In genomic region chr2:199458806-199459285, GRCh38 we compare ENCODE assay signal across 8 cellular contexts. TPM values are rescaled to one million over a fixed set of nuclear protein-coding genes. Genes with fewer than 3 reads are reported as not detected.
DNase-seq lines count a peak whose midpoint lies in the region; ATAC-seq, FAIRE-seq and TF ChIP-seq lines count a peak whose summit lies in the region.

No MANE protein-coding gene starts in this region.

- peaks cover 24% of the 10 kb centered on the region for H3K4me1 ChIP-seq in psoas muscle

- DNase-seq in activated CD4-positive, alpha-beta T cell treated with anti-CD3 and anti-CD28 coated beads, Interleukin-2, amount 10 ng/mL, durations not matched to agents 24 days and 14 days, result peak; percentile 72
- no peak for DNase-seq in activated CD4-positive, alpha-beta T cell treated with anti-CD3 and anti-CD28 coated beads for 1 hour
- DNase-seq in activated T-cell treated with anti-CD3 and anti-CD28 coated beads, Interleukin-2, amount 50 U/mL, for 72 hours, result peak in 1 of 2 donors; percentile 41
- DNase-seq in left cardiac atrium (no peak), psoas muscle (peak in 1 of 2 donors; percentile 48), RCC 7860 (ENCODE audit: low spot score) (no peak)

- H3K27me3 Mint-ChIP-seq in activated CD4-positive, alpha-beta T cell treated with anti-CD3 and anti-CD28 coated beads, Interleukin-2, amount 10 ng/mL, durations not matched to agents 24 days and 14 days, result peaks cover 59% of the 10 kb centered on the region
- peaks cover 68% of the 10 kb centered on the region for H3K27me3 Mint-ChIP-seq in activated T-cell treated with anti-CD3 and anti-CD28 coated beads, Interleukin-2, amount 50 U/mL, for 72 hours (ENCODE audit: low read depth)

- H3K27ac Mint-ChIP-seq in activated CD4-positive, alpha-beta T cell treated with anti-CD3 and anti-CD28 coated beads, Interleukin-2, amount 10 ng/mL, durations not matched to agents 24 days and 14 days, result no peak overlapping the region
- H3K27ac Mint-ChIP-seq in activated T-cell treated with anti-CD3 and anti-CD28 coated beads, Interleukin-2, amount 50 U/mL, for 72 hours, result no peak overlapping the region

- no peaks in the 10 kb centered on the region for H3K36me3 ChIP-seq in psoas muscle (ENCODE audit: insufficient read depth in 1 of 2, low read depth in 1 of 2)

- FAIRE-seq in RCC 7860 (lab: Jason Lieb, UNC), result no peak

- peak overlapping the region; percentile 91 for H3K4me3 ChIP-seq in psoas muscle

- 0 to 1% (median 1%) methylated on average over 52 to 56 of the region's 56 CpGs for WGBS in psoas muscle, 3 donors

- intact Hi-C loops in activated CD4-positive, alpha-beta T cell treated with anti-CD3 and anti-CD28 coated beads, Interleukin-2, amount 10 ng/mL, durations not matched to agents 24 days and 14 days (cut with micrococcal nuclease), result no loop called here
- intact Hi-C loops in left cardiac atrium (cut with DNase I), result no loop called here
- intact Hi-C loops in psoas muscle (cut with DNase I), result no loop called here

- H3K9me3 ChIP-seq in psoas muscle, result no peaks in the 10 kb centered on the region

- H3K27me3 ChIP-seq in psoas muscle (ENCODE audit: insufficient read depth in 3 of 3, low read length in 2 of 3), result peaks cover 0 to 81% (median 33%) of the 10 kb centered on the region in 3 donors

- H3K9me3 Mint-ChIP-seq in activated CD4-positive, alpha-beta T cell treated with anti-CD3 and anti-CD28 coated beads, Interleukin-2, amount 10 ng/mL, durations not matched to agents 24 days and 14 days, result peaks cover 7% of the 10 kb centered on the region
- H3K9me3 Mint-ChIP-seq in activated T-cell treated with anti-CD3 and anti-CD28 coated beads, Interleukin-2, amount 50 U/mL, for 72 hours, result no peaks in the 10 kb centered on the region

- no peak for TF ChIP-seq CTCF in psoas muscle (IDR thresholded peaks at IDR 0.05)

- H3K4me1 Mint-ChIP-seq in activated CD4-positive, alpha-beta T cell treated with anti-CD3 and anti-CD28 coated beads, Interleukin-2, amount 10 ng/mL, durations not matched to agents 24 days and 14 days, result peaks cover 15% of the 10 kb centered on the region
- peaks cover 43% of the 10 kb centered on the region for H3K4me1 Mint-ChIP-seq in activated T-cell treated with anti-CD3 and anti-CD28 coated beads, Interleukin-2, amount 50 U/mL, for 72 hours (ENCODE audit: low read depth)

- H3K4me3 Mint-ChIP-seq in activated CD4-positive, alpha-beta T cell treated with anti-CD3 and anti-CD28 coated beads, Interleukin-2, amount 10 ng/mL, durations not matched to agents 24 days and 14 days, result peak overlapping the region; percentile 91
- H3K4me3 Mint-ChIP-seq in activated T-cell treated with anti-CD3 and anti-CD28 coated beads, Interleukin-2, amount 50 U/mL, for 72 hours, result peak overlapping the region; percentile 93 to 95

- H3K36me3 Mint-ChIP-seq in activated CD4-positive, alpha-beta T cell treated with anti-CD3 and anti-CD28 coated beads, Interleukin-2, amount 10 ng/mL, durations not matched to agents 24 days and 14 days (ENCODE audit: low read depth), result peaks cover 2% of the 10 kb centered on the region
- H3K36me3 Mint-ChIP-seq in activated T-cell treated with anti-CD3 and anti-CD28 coated beads, Interleukin-2, amount 50 U/mL, for 72 hours (ENCODE audit: insufficient read depth in 2 of 2), result peaks cover 2 to 4% of the 10 kb centered on the region in 2 donors

- ATAC-seq in HG03103 (IDR thresholded peaks at IDR 0.05; ENCODE audit: low read depth, unreplicated experiment) (peak; percentile 28), left cardiac atrium (peak; percentile 51 to 57), psoas muscle (peak; percentile 43 to 59 (median 46)), GM19328 (IDR thresholded peaks at IDR 0.05; ENCODE audit: unreplicated experiment) (no peak)
- ATAC-seq in activated T-cell treated with anti-CD3 and anti-CD28 coated beads, Interleukin-2, amount 50 U/mL, for 72 hours (replicated peaks in 1 of 2), result peak; percentile 36 to 44

- peak overlapping the region; percentile 78 for H3K27ac ChIP-seq in psoas muscle

RNA-seq across cellular contexts. Expression of gene SATB2, which starts 1.1 kb away (rescaled TPM):
- 0.07 TPM in 1 of 2 replicates, not detected in the other for total RNA-seq in activated CD4-positive, alpha-beta T cell treated with anti-CD3 and anti-CD28 coated beads, Interleukin-2, amount 10 ng/mL, durations not matched to agents 24 days and 14 days
- total RNA-seq in activated T-cell treated with anti-CD3 and anti-CD28 coated beads, Interleukin-2, amount 50 U/mL, for 72 hours, result under 1 TPM; 0.65 to 0.82 TPM
- 1 to 10 TPM; 2.2 to 2.4 TPM for total RNA-seq in left cardiac atrium
- total RNA-seq in psoas muscle, result 1 to 10 TPM in 3 of 4 donors, under 1 TPM in 1; 0.99 to 2.4 (median 1.9) TPM
- 1 to 10 TPM in 1 of 3 donors, under 1 TPM in 2; 0.46 to 1.6 (median 0.55) TPM for polyA plus RNA-seq in psoas muscle
